In the genomic region with DNA sequence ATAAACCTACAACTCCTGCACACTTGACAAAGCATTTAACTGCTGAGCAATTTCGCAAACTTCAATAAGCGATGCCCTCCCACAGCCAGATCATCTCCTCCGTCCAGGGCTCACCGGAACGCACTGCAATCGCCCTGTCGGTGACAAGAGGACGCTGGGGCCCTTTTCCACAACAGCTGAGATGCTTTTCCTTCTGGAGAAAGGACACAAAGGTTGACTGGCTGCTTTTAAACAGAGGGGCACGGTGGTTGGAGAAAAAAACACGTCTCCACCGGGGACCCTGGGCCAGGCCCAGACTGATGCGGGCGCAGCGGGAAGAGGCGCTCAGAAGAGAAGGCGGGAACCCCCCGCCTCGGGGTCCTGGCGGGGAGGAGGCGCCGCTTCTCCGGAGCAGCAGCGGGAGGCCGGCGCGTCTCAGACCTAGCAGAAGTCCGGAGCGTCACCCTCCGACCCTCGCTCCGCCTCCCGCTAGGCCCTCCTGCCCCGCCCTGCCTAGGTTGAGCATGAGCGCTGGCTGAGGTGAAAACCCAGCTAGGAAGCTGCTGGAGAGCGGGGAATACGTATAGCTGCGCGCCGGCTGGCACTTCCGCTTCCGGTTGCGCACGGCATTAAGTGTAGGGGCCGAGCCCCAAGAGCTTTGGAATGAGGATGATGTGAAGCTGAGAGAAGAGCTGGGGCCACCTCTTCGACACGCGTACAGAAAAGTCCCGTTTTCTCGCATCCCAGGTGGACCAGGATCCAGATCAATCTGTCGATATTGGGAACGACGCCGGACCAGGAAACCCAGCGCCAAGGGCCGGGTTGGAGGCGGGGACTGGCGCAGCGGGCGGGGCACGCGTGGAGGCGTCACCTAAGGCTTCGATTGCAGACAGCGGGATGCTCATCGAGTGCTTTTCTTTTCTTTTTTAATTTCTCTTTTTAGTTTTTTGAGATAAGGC, we compare ENCODE assay signal across 1 cellular context.
TF ChIP-seq lines count a peak whose summit lies in the region.

A gene (minus strand): TSS at position 564 of the 938 bp plus-strand sequence. CDS start 3,788 bp downstream, outside the sequence.

TF ChIP-seq in HepG2, 621 proteins besides CTCF, POLR2A, EP300 and RAD21 (continued from another document and continues in another):
- TF ChIP-seq, protein P1, sequence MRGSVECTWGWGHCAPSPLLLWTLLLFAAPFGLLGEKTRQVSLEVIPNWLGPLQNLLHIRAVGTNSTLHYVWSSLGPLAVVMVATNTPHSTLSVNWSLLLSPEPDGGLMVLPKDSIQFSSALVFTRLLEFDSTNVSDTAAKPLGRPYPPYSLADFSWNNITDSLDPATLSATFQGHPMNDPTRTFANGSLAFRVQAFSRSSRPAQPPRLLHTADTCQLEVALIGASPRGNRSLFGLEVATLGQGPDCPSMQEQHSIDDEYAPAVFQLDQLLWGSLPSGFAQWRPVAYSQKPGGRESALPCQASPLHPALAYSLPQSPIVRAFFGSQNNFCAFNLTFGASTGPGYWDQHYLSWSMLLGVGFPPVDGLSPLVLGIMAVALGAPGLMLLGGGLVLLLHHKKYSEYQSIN (CRISPR knock-in tag; IDR thresholded peaks at IDR 0.05; ENCODE audit: borderline replicate concordance): no peak
- TF ChIP-seq ZNF772 (CRISPR knock-in tag; IDR thresholded peaks at IDR 0.05) (peak; percentile 96), SETDB1 (CRISPR knock-in tag; IDR thresholded peaks at IDR 0.05; ENCODE audit: borderline replicate concordance) (no peak), ZNF230 (CRISPR knock-in tag; IDR thresholded peaks at IDR 0.05) (peak; percentile 42; the same call in 1 of the 2 replicates), KLF9 (CRISPR knock-in tag; IDR thresholded peaks at IDR 0.05; ENCODE audit: low read depth) (peak; percentile 9; the same call in 1 of the 2 replicates), IKZF1 (IDR thresholded peaks at IDR 0.05) (no peak), ZNF616 (CRISPR knock-in tag; IDR thresholded peaks at IDR 0.05; ENCODE audit: low read depth) (no peak), ZNF3 (CRISPR knock-in tag; IDR thresholded peaks at IDR 0.05) (no peak), HMGA1 (CRISPR knock-in tag; conservative IDR thresholded peaks at IDR 0.05) (no peak), ZSCAN30 (CRISPR knock-in tag; IDR thresholded peaks at IDR 0.05) (peak; percentile 77; the same call in 1 of the 2 replicates), ZFP36 (IDR thresholded peaks at IDR 0.05; ENCODE audit: borderline replicate concordance, low read depth, low read length, partially characterized antibody) (no peak), ZNF720 (CRISPR knock-in tag; IDR thresholded peaks at IDR 0.05) (no peak), GLI4 (CRISPR knock-in tag; IDR thresholded peaks at IDR 0.05; ENCODE audit: borderline replicate concordance) (no peak), CHCHD3 (CRISPR knock-in tag; IDR thresholded peaks at IDR 0.05) (no peak), ZNF766 (CRISPR knock-in tag; IDR thresholded peaks at IDR 0.05; ENCODE audit: borderline replicate concordance) (no peak), ATM (IDR thresholded peaks at IDR 0.05; ENCODE audit: borderline replicate concordance) (no peak), ZNF839 (CRISPR knock-in tag; IDR thresholded peaks at IDR 0.05; ENCODE audit: borderline replicate concordance) (no peak), FIP1L1 (IDR thresholded peaks at IDR 0.05; ENCODE audit: borderline replicate concordance, insufficient read depth, low read depth, low read length) (peak; percentile 89; the same call in 1 of the 2 replicates), ZNF605 (CRISPR knock-in tag; IDR thresholded peaks at IDR 0.05) (peak; percentile 26; the same call in 1 of the 2 replicates), SIX1 (CRISPR knock-in tag; IDR thresholded peaks at IDR 0.05; ENCODE audit: borderline replicate concordance) (peak; percentile 33; the same call in 1 of the 2 replicates), ZFP62 (CRISPR knock-in tag; IDR thresholded peaks at IDR 0.05) (no peak), MBNL3 (CRISPR knock-in tag; conservative IDR thresholded peaks at IDR 0.05) (no peak), ZNF768 (CRISPR knock-in tag; IDR thresholded peaks at IDR 0.05) (peak; percentile 58; the same call in 1 of the 2 replicates), CREM (IDR thresholded peaks at IDR 0.05) (peak; percentile 81), CREM (CRISPR knock-in tag; IDR thresholded peaks at IDR 0.05) (no peak), SMYD3 (CRISPR knock-in tag; IDR thresholded peaks at IDR 0.05) (no peak), RORA (CRISPR knock-in tag; IDR thresholded peaks at IDR 0.05) (no peak), ZZZ3 (CRISPR knock-in tag; IDR thresholded peaks at IDR 0.05; ENCODE audit: borderline replicate concordance) (peak; percentile 44; the same call in 1 of the 2 replicates), HOXA7 (CRISPR knock-in tag; IDR thresholded peaks at IDR 0.05) (no peak), ASH2L (IDR thresholded peaks at IDR 0.05; ENCODE audit: insufficient read length, low read depth, low read length) (peak; percentile 94), TMF1 (CRISPR knock-in tag; IDR thresholded peaks at IDR 0.05; ENCODE audit: low read depth) (no peak), GABPB1 (CRISPR knock-in tag; IDR thresholded peaks at IDR 0.05) (peak; percentile 100)
- TF ChIP-seq, protein P2, sequence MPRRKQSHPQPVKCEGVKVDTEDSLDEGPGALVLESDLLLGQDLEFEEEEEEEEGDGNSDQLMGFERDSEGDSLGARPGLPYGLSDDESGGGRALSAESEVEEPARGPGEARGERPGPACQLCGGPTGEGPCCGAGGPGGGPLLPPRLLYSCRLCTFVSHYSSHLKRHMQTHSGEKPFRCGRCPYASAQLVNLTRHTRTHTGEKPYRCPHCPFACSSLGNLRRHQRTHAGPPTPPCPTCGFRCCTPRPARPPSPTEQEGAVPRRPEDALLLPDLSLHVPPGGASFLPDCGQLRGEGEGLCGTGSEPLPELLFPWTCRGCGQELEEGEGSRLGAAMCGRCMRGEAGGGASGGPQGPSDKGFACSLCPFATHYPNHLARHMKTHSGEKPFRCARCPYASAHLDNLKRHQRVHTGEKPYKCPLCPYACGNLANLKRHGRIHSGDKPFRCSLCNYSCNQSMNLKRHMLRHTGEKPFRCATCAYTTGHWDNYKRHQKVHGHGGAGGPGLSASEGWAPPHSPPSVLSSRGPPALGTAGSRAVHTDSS (CRISPR knock-in tag; conservative IDR thresholded peaks at IDR 0.05): no peak
- TF ChIP-seq, protein P3, sequence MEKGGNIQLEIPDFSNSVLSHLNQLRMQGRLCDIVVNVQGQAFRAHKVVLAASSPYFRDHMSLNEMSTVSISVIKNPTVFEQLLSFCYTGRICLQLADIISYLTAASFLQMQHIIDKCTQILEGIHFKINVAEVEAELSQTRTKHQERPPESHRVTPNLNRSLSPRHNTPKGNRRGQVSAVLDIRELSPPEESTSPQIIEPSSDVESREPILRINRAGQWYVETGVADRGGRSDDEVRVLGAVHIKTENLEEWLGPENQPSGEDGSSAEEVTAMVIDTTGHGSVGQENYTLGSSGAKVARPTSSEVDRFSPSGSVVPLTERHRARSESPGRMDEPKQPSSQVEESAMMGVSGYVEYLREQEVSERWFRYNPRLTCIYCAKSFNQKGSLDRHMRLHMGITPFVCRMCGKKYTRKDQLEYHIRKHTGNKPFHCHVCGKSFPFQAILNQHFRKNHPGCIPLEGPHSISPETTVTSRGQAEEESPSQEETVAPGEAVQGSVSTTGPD (CRISPR knock-in tag; IDR thresholded peaks at IDR 0.05): no peak
- TF ChIP-seq, protein P4, sequence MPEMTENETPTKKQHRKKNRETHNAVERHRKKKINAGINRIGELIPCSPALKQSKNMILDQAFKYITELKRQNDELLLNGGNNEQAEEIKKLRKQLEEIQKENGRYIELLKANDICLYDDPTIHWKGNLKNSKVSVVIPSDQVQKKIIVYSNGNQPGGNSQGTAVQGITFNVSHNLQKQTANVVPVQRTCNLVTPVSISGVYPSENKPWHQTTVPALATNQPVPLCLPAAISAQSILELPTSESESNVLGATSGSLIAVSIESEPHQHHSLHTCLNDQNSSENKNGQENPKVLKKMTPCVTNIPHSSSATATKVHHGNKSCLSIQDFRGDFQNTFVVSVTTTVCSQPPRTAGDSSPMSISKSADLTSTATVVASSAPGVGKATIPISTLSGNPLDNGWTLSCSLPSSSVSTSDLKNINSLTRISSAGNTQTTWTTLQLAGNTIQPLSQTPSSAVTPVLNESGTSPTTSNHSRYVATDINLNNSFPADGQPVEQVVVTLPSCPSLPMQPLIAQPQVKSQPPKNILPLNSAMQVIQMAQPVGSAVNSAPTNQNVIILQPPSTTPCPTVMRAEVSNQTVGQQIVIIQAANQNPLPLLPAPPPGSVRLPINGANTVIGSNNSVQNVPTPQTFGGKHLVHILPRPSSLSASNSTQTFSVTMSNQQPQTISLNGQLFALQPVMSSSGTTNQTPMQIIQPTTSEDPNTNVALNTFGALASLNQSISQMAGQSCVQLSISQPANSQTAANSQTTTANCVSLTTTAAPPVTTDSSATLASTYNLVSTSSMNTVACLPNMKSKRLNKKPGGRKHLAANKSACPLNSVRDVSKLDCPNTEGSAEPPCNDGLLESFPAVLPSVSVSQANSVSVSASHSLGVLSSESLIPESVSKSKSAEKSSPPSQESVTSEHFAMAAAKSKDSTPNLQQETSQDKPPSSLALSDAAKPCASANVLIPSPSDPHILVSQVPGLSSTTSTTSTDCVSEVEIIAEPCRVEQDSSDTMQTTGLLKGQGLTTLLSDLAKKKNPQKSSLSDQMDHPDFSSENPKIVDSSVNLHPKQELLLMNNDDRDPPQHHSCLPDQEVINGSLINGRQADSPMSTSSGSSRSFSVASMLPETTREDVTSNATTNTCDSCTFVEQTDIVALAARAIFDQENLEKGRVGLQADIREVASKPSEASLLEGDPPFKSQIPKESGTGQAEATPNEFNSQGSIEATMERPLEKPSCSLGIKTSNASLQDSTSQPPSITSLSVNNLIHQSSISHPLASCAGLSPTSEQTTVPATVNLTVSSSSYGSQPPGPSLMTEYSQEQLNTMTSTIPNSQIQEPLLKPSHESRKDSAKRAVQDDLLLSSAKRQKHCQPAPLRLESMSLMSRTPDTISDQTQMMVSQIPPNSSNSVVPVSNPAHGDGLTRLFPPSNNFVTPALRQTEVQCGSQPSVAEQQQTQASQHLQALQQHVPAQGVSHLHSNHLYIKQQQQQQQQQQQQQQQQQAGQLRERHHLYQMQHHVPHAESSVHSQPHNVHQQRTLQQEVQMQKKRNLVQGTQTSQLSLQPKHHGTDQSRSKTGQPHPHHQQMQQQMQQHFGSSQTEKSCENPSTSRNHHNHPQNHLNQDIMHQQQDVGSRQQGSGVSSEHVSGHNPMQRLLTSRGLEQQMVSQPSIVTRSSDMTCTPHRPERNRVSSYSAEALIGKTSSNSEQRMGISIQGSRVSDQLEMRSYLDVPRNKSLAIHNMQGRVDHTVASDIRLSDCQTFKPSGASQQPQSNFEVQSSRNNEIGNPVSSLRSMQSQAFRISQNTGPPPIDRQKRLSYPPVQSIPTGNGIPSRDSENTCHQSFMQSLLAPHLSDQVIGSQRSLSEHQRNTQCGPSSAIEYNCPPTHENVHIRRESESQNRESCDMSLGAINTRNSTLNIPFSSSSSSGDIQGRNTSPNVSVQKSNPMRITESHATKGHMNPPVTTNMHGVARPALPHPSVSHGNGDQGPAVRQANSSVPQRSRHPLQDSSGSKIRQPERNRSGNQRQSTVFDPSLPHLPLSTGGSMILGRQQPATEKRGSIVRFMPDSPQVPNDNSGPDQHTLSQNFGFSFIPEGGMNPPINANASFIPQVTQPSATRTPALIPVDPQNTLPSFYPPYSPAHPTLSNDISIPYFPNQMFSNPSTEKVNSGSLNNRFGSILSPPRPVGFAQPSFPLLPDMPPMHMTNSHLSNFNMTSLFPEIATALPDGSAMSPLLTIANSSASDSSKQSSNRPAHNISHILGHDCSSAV (CRISPR knock-in tag; IDR thresholded peaks at IDR 0.05; ENCODE audit: borderline replicate concordance): no peak
- TF ChIP-seq, protein P5, sequence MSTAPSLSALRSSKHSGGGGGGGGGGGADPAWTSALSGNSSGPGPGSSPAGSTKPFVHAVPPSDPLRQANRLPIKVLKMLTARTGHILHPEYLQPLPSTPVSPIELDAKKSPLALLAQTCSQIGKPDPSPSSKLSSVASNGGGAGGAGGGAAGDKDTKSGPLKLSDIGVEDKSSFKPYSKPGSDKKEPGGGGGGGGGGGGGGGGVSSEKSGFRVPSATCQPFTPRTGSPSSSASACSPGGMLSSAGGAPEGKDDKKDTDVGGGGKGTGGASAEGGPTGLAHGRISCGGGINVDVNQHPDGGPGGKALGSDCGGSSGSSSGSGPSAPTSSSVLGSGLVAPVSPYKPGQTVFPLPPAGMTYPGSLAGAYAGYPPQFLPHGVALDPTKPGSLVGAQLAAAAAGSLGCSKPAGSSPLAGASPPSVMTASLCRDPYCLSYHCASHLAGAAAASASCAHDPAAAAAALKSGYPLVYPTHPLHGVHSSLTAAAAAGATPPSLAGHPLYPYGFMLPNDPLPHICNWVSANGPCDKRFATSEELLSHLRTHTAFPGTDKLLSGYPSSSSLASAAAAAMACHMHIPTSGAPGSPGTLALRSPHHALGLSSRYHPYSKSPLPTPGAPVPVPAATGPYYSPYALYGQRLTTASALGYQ (CRISPR knock-in tag; IDR thresholded peaks at IDR 0.05): 0 out of 2 replicates have a peak, but pooled peaks have one; percentile 25
- TF ChIP-seq, protein P6, sequence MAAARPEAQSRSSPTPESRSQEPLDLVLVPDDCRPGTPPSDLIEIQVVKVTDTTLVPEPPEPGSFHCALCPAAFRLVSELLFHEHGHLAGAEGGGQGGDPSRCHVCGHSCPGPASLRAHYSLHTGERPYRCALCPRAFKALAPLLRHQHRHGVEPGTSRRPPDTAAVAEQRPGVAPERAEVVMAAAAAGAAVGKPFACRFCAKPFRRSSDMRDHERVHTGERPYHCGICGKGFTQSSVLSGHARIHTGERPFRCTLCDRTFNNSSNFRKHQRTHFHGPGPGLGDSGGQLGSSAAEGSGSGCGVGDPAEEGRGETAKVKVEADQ (CRISPR knock-in tag; IDR thresholded peaks at IDR 0.05; ENCODE audit: borderline replicate concordance): no peak
- TF ChIP-seq, protein P7, sequence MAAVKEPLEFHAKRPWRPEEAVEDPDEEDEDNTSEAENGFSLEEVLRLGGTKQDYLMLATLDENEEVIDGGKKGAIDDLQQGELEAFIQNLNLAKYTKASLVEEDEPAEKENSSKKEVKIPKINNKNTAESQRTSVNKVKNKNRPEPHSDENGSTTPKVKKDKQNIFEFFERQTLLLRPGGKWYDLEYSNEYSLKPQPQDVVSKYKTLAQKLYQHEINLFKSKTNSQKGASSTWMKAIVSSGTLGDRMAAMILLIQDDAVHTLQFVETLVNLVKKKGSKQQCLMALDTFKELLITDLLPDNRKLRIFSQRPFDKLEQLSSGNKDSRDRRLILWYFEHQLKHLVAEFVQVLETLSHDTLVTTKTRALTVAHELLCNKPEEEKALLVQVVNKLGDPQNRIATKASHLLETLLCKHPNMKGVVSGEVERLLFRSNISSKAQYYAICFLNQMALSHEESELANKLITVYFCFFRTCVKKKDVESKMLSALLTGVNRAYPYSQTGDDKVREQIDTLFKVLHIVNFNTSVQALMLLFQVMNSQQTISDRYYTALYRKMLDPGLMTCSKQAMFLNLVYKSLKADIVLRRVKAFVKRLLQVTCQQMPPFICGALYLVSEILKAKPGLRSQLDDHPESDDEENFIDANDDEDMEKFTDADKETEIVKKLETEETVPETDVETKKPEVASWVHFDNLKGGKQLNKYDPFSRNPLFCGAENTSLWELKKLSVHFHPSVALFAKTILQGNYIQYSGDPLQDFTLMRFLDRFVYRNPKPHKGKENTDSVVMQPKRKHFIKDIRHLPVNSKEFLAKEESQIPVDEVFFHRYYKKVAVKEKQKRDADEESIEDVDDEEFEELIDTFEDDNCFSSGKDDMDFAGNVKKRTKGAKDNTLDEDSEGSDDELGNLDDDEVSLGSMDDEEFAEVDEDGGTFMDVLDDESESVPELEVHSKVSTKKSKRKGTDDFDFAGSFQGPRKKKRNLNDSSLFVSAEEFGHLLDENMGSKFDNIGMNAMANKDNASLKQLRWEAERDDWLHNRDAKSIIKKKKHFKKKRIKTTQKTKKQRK (IDR thresholded peaks at IDR 0.05; ENCODE audit: low read length): no peak
